ENCODE assay signal across 8 cellular contexts in the genomic region with DNA sequence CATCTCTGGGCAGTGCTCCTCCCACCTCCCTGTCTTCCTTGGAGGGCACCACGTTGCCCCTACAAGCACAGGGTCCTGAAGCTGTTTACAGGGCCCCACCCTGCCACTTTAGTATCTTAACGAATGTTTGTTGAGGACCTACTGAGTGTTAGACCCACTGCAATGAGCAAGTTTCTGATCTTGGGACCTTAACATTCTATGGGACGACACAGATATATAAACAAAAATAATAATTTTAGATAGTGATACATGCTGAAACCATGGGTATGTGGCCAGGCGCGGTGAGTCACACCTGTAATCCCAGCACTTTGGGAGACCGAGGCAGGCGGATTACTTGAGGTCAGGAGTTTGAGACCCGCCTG. TPM values are rescaled to one million over a fixed set of nuclear protein-coding genes. Genes with fewer than 3 reads are reported as not detected.
A peak's percentile ranks its signal among the peaks of the same experiment; 100 is the strongest.
DNase-seq lines count a peak whose midpoint lies in the region; ATAC-seq and TF ChIP-seq lines count a peak whose summit lies in the region.

No MANE protein-coding gene starts in this region.

- H3K27me3 ChIP-seq in iPS-15b (ENCODE audit: control insufficient read depth, insufficient read depth, low read length): peaks cover 26% of the 10 kb centered on the region

- H3K9me3 Mint-ChIP-seq in activated CD8-positive, alpha-beta T cell treated with anti-CD3 and anti-CD28 coated beads for 36 hours: no peaks in the 10 kb centered on the region

- no peaks in the 10 kb centered on the region for H3K9me3 ChIP-seq in iPS-15b (ENCODE audit: control insufficient read depth, insufficient read depth, low read length)

- peaks cover 41% of the 10 kb centered on the region for H3K4me1 Mint-ChIP-seq in activated CD8-positive, alpha-beta T cell treated with anti-CD3 and anti-CD28 coated beads for 36 hours (ENCODE audit: low read depth)

- peaks cover 2% of the 10 kb centered on the region for H3K27me3 Mint-ChIP-seq in activated CD8-positive, alpha-beta T cell treated with anti-CD3 and anti-CD28 coated beads for 36 hours

- peaks cover 22% of the 10 kb centered on the region for H3K36me3 Mint-ChIP-seq in activated CD8-positive, alpha-beta T cell treated with anti-CD3 and anti-CD28 coated beads for 36 hours (ENCODE audit: low read depth)

- DNase-seq in HEK293T (ENCODE audit: extremely low spot score): no peak
- no peak for DNase-seq in activated CD8-positive, alpha-beta T cell treated with anti-CD3 and anti-CD28 coated beads for 36 hours
- DNase-seq in stimulated activated naive CD8-positive, alpha-beta T cell treated with anti-CD3 and anti-CD28 coated beads, Interleukin-15, Interleukin-2, amounts not matched to agents 100 U/mL and 50 U/mL, for 24 hours: no peak
- DNase-seq in NCI-H2081 (lab: John Stamatoyannopoulos, UW): no peak

- no peak for ATAC-seq in activated CD8-positive, alpha-beta T cell treated with anti-CD3 and anti-CD28 coated beads for 36 hours
- peak; percentile 19 for ATAC-seq in stimulated activated naive CD8-positive, alpha-beta T cell treated with anti-CD3 and anti-CD28 coated beads, Interleukin-15, Interleukin-2, amounts not matched to agents 100 U/mL and 50 U/mL, for 24 hours
- ATAC-seq in HG02588 (IDR thresholded peaks at IDR 0.05; ENCODE audit: unreplicated experiment) (no peak), HG03108 (IDR thresholded peaks at IDR 0.05; ENCODE audit: unreplicated experiment) (no peak), HG03565 (IDR thresholded peaks at IDR 0.05; ENCODE audit: unreplicated experiment) (no peak)

- no peaks in the 10 kb centered on the region for H3K4me1 ChIP-seq in iPS-15b (ENCODE audit: control insufficient read depth, insufficient read depth, low read length)

- CTCF ChIA-PET in HEK293T (lab: Yijun Ruan, JAX): no interaction called here
- CTCF ChIA-PET in activated CD8-positive, alpha-beta T cell treated with anti-CD3 and anti-CD28 coated beads for 36 hours (lab: Charles Lee): interaction anchor here (0.7 to 2.5 kb wide), 7 partner anchors 12 to 154 kb away, joined by 3 to 18 read pairs (median 3); a partner anchor contains a TSS

- H3K4me3 ChIP-seq in iPS-15b (ENCODE audit: low read depth, low read length): peak overlapping the region; percentile 68

- H3K4me3 Mint-ChIP-seq in activated CD8-positive, alpha-beta T cell treated with anti-CD3 and anti-CD28 coated beads for 36 hours: peak overlapping the region; percentile 71

- TF ChIP-seq CTCF in activated CD8-positive, alpha-beta T cell treated with anti-CD3 and anti-CD28 coated beads for 36 hours (IDR thresholded peaks at IDR 0.05): no peak

- peaks cover 11% of the 10 kb centered on the region for H3K36me3 ChIP-seq in iPS-15b (ENCODE audit: control insufficient read depth, insufficient read depth, low read length)

- POLR2A ChIA-PET in HEK293T (lab: Yijun Ruan, JAX): interaction anchor here (0.7 to 5.7 kb wide), 20 partner anchors 9 to 500 kb away, joined by 3 to 43 read pairs (median 6); a partner anchor contains a TSS
- POLR2A ChIA-PET in activated CD8-positive, alpha-beta T cell treated with anti-CD3 and anti-CD28 coated beads for 36 hours (lab: Charles Lee): interaction anchor here (0.6 to 3.7 kb wide), 17 partner anchors 9 to 448 kb away, joined by 3 to 33 read pairs (median 4); a partner anchor contains a TSS

- intact Hi-C loops in activated CD8-positive, alpha-beta T cell treated with anti-CD3 and anti-CD28 coated beads for 36 hours (cut with micrococcal nuclease): no loop called here

- peak overlapping the region; percentile 37 for H3K9ac ChIP-seq in iPS-15b (ENCODE audit: low read depth, low read length)

- H3K27ac Mint-ChIP-seq in activated CD8-positive, alpha-beta T cell treated with anti-CD3 and anti-CD28 coated beads for 36 hours: peak overlapping the region; percentile 95

TF ChIP-seq in HEK293T, 16 proteins besides CTCF, POLR2A, EP300 and RAD21:
- TF ChIP-seq ELF4 (IDR thresholded peaks at IDR 0.05) (no peak), HDGF (IDR thresholded peaks at IDR 0.05; ENCODE audit: borderline replicate concordance) (0 out of 2 replicates have a peak, but pooled peaks have one; percentile 75)

RNA-seq across cellular contexts. Expression of a gene that starts 10.1 kb away (rescaled TPM):
- total RNA-seq in activated CD8-positive, alpha-beta T cell treated with anti-CD3 and anti-CD28 coated beads for 36 hours: 10 to 100 TPM; 41.1 to 42.2 TPM

RNA-seq across cellular contexts. Expression of a gene that starts 17.0 kb away (rescaled TPM):
- 10 to 100 TPM; 81.3 to 97.2 TPM for total RNA-seq in activated CD8-positive, alpha-beta T cell treated with anti-CD3 and anti-CD28 coated beads for 36 hours

RNA-seq across cellular contexts. Expression of a gene that starts 28.2 kb away (rescaled TPM):
- total RNA-seq in activated CD8-positive, alpha-beta T cell treated with anti-CD3 and anti-CD28 coated beads for 36 hours: 10 to 100 TPM; 80.6 to 85.4 TPM

RNA-seq across cellular contexts. Expression of a gene that starts 32.1 kb away (rescaled TPM):
- 1 to 10 TPM; 1.5 TPM for total RNA-seq in activated CD8-positive, alpha-beta T cell treated with anti-CD3 and anti-CD28 coated beads for 36 hours

RNA-seq across cellular contexts. Expression of a gene that starts 36.6 kb away (rescaled TPM):
- total RNA-seq in activated CD8-positive, alpha-beta T cell treated with anti-CD3 and anti-CD28 coated beads for 36 hours: 10 to 100 TPM; 59.2 to 61.0 TPM
